ENCODE assay signal across 1 cellular context in the genomic region with DNA sequence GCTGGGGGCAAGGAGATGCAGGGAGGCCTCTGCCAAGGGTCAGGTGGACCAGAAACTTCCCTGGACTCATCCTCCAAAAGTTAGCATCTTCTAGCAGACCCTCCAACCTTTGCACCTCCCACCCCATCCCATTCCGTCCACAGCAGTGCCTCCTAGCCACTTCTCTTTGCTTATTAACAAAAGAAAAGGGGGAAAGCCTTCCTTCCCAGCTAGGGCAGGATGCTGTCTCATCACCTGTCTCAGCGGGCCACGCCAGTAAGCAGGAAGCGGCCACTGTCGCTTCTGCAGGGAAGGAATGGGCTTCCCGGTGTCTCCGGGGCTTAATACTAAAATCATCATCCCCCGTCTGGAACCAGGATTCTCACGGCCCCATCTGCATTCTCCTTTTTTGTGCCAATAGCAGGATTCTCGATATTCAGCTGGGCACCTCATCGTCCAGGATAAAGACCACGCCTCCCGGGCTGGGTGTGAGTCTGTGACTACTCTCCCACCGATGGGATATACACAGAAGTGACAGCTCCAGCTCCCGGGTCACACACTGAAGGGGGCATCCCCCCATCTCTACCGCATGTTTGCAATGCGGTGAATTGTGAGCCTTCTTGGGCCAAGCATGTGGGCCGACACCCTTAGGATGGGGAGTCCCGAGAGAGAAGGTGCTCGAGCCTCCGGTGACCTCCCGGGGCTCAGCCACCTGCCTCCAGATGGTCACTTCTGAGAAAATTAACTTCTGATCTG.
A peak's percentile ranks its signal among the peaks of the same experiment; 100 is the strongest.
TF ChIP-seq lines count a peak whose summit lies in the region.

No MANE protein-coding gene starts in this region.

TF ChIP-seq in WTC11, 78 proteins besides CTCF, POLR2A, EP300 and RAD21 (continued from another document):
- TF ChIP-seq ZNF121 (CRISPR knock-in tag; IDR thresholded peaks at IDR 0.05) (peak; percentile 82), ZNF263 (CRISPR knock-in tag; IDR thresholded peaks at IDR 0.05; ENCODE audit: low read depth) (no peak), ZNF416 (CRISPR knock-in tag; IDR thresholded peaks at IDR 0.05) (no peak), FOXP1 (CRISPR knock-in tag; IDR thresholded peaks at IDR 0.05; ENCODE audit: borderline replicate concordance) (no peak), SOX15 (CRISPR knock-in tag; IDR thresholded peaks at IDR 0.05) (no peak)
- TF ChIP-seq, protein P1, sequence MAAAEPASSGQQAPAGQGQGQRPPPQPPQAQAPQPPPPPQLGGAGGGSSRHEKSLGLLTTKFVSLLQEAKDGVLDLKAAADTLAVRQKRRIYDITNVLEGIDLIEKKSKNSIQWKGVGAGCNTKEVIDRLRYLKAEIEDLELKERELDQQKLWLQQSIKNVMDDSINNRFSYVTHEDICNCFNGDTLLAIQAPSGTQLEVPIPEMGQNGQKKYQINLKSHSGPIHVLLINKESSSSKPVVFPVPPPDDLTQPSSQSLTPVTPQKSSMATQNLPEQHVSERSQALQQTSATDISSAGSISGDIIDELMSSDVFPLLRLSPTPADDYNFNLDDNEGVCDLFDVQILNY (CRISPR knock-in tag; IDR thresholded peaks at IDR 0.05) = no peak
